ENCODE assay signal across 1 cellular context in genomic region chr1:115727706-115728249, GRCh38.
TF ChIP-seq lines count a peak whose summit lies in the region.

No MANE protein-coding gene starts in this region.

TF ChIP-seq in HepG2, 621 proteins besides CTCF, POLR2A, EP300 and RAD21 (continued from another document and continues in another):
- TF ChIP-seq ZNF644 (CRISPR knock-in tag; IDR thresholded peaks at IDR 0.05; ENCODE audit: low read depth): 0 out of 2 replicates have a peak, but pooled peaks have one; percentile 70
- 0 out of 2 replicates have a peak, but pooled peaks have one; percentile 29 for TF ChIP-seq KDM3A (CRISPR knock-in tag; IDR thresholded peaks at IDR 0.05; ENCODE audit: low read depth)
- no peak for TF ChIP-seq CHD2 (IDR thresholded peaks at IDR 0.05; ENCODE audit: low read depth, low read length)
- 0 out of 2 replicates have a peak, but pooled peaks have one; percentile 30 for TF ChIP-seq FOXA3 (CRISPR knock-in tag; IDR thresholded peaks at IDR 0.05)
- TF ChIP-seq TBX2 (CRISPR knock-in tag; IDR thresholded peaks at IDR 0.05; ENCODE audit: borderline replicate concordance): 0 out of 2 replicates have a peak, but pooled peaks have one; percentile 35
- no peak for TF ChIP-seq ZNF672 (CRISPR knock-in tag; IDR thresholded peaks at IDR 0.05)
- TF ChIP-seq THRA (CRISPR knock-in tag; IDR thresholded peaks at IDR 0.05; ENCODE audit: borderline replicate concordance): 0 out of 2 replicates have a peak, but pooled peaks have one; percentile 40
- no peak for TF ChIP-seq SOX6 (IDR thresholded peaks at IDR 0.05)
- TF ChIP-seq SOX6 (CRISPR knock-in tag; IDR thresholded peaks at IDR 0.05): peak; percentile 43; the same call in 1 of the 2 replicates
- no peak for TF ChIP-seq SMYD3 (CRISPR knock-in tag; IDR thresholded peaks at IDR 0.05)
- peak; percentile 28; the same call in 1 of the 2 replicates for TF ChIP-seq JUND (CRISPR knock-in tag; IDR thresholded peaks at IDR 0.05)
- no peak for TF ChIP-seq ARNT (IDR thresholded peaks at IDR 0.05)
- TF ChIP-seq JUN (CRISPR knock-in tag; IDR thresholded peaks at IDR 0.05): peak; percentile 93
- TF ChIP-seq HDAC2 (CRISPR knock-in tag; IDR thresholded peaks at IDR 0.05): 0 out of 2 replicates have a peak, but pooled peaks have one; percentile 18
- 0 out of 2 replicates have a peak, but pooled peaks have one; percentile 37 for TF ChIP-seq ERF (CRISPR knock-in tag; IDR thresholded peaks at IDR 0.05)
- no peak for TF ChIP-seq ZNF747 (CRISPR knock-in tag; IDR thresholded peaks at IDR 0.05; ENCODE audit: borderline replicate concordance)
- TF ChIP-seq ZNF614 (CRISPR knock-in tag; IDR thresholded peaks at IDR 0.05; ENCODE audit: borderline replicate concordance): peak; percentile 66; the same call in 1 of the 2 replicates
- peak; percentile 59 for TF ChIP-seq TFE3 (CRISPR knock-in tag; IDR thresholded peaks at IDR 0.05)
- TF ChIP-seq ATF2 (CRISPR knock-in tag; IDR thresholded peaks at IDR 0.05): peak; percentile 73
- TF ChIP-seq SOX13 (IDR thresholded peaks at IDR 0.05): no peak
- peak in 1 of 2 experiments; percentile 41; a peak in 1 of 4 replicates for TF ChIP-seq SOX13 (CRISPR knock-in tag; conservative IDR thresholded peaks at IDR 0.05 in 1 of 2, IDR thresholded peaks at IDR 0.05 in 1 of 2)
- TF ChIP-seq ZNF616 (CRISPR knock-in tag; IDR thresholded peaks at IDR 0.05; ENCODE audit: low read depth): no peak
- TF ChIP-seq GABPB1 (CRISPR knock-in tag; IDR thresholded peaks at IDR 0.05): no peak
- no peak for TF ChIP-seq ZNF343 (CRISPR knock-in tag; IDR thresholded peaks at IDR 0.05)
- peak; percentile 89 for TF ChIP-seq TEAD3 (CRISPR knock-in tag; optimal IDR thresholded peaks at IDR 0.05; ENCODE audit: borderline replicate concordance)
- TF ChIP-seq TFAP4 (IDR thresholded peaks at IDR 0.05; ENCODE audit: borderline replicate concordance, low read depth): peak; percentile 88
- no peak for TF ChIP-seq ZNF570 (CRISPR knock-in tag; IDR thresholded peaks at IDR 0.05; ENCODE audit: borderline replicate concordance)
- 0 out of 2 replicates have a peak, but pooled peaks have one; percentile 16 for TF ChIP-seq HOMEZ (CRISPR knock-in tag; IDR thresholded peaks at IDR 0.05; ENCODE audit: low read depth)
- peak; percentile 28; the same call in 1 of the 2 replicates for TF ChIP-seq MYC (CRISPR knock-in tag; IDR thresholded peaks at IDR 0.05; ENCODE audit: borderline replicate concordance)
- TF ChIP-seq SUZ12 (IDR thresholded peaks at IDR 0.05; ENCODE audit: low read depth, low read length): no peak
- peak; percentile 66 for TF ChIP-seq RARA (CRISPR knock-in tag; IDR thresholded peaks at IDR 0.05)
- 0 out of 2 replicates have a peak, but pooled peaks have one; percentile 16 for TF ChIP-seq ELF3 (CRISPR knock-in tag; IDR thresholded peaks at IDR 0.05)
- peak; percentile 64; the same call in 1 of the 2 replicates for TF ChIP-seq EHMT2 (IDR thresholded peaks at IDR 0.05; ENCODE audit: borderline replicate concordance, low read depth, low read length)
- TF ChIP-seq ARID5B (CRISPR knock-in tag; IDR thresholded peaks at IDR 0.05): peak; percentile 82; the same call in 1 of the 2 replicates
- TF ChIP-seq CC2D1A (CRISPR knock-in tag; IDR thresholded peaks at IDR 0.05): no peak
- TF ChIP-seq MZF1 (CRISPR knock-in tag; IDR thresholded peaks at IDR 0.05; ENCODE audit: borderline replicate concordance): no peak
- TF ChIP-seq POGZ (CRISPR knock-in tag; IDR thresholded peaks at IDR 0.05): peak; percentile 21; the same call in 1 of the 2 replicates
- TF ChIP-seq ZNF574 (CRISPR knock-in tag; IDR thresholded peaks at IDR 0.05): 0 out of 2 replicates have a peak, but pooled peaks have one; percentile 18
- peak; percentile 69 for TF ChIP-seq HMG20A (CRISPR knock-in tag; IDR thresholded peaks at IDR 0.05; ENCODE audit: borderline replicate concordance)
- no peak for TF ChIP-seq ZNF776 (CRISPR knock-in tag; IDR thresholded peaks at IDR 0.05)
- TF ChIP-seq E2F5 (CRISPR knock-in tag; conservative IDR thresholded peaks at IDR 0.05): no peak
- peak; percentile 65 for TF ChIP-seq SP5 (CRISPR knock-in tag; IDR thresholded peaks at IDR 0.05; ENCODE audit: borderline replicate concordance, low read depth)
- TF ChIP-seq ISL2 (CRISPR knock-in tag; IDR thresholded peaks at IDR 0.05): 0 out of 2 replicates have a peak, but pooled peaks have one; percentile 13
- peak; percentile 24; the same call in 1 of the 2 replicates for TF ChIP-seq RFX5 (IDR thresholded peaks at IDR 0.05; ENCODE audit: low read depth, low read length)
- TF ChIP-seq PRDM10 (CRISPR knock-in tag; IDR thresholded peaks at IDR 0.05; ENCODE audit: low read depth): peak; percentile 70; the same call in 1 of the 2 replicates
